8 cellular contexts compared by ENCODE assay signal in genomic region chr2:11344956-11345671, GRCh38. TPM values are rescaled to one million over a fixed set of nuclear protein-coding genes. Genes with fewer than 3 reads are reported as not detected.
DNase-seq lines count a peak whose midpoint lies in the region; ATAC-seq and TF ChIP-seq lines count a peak whose summit lies in the region.

No MANE protein-coding gene starts in this region.

- no peaks in the 10 kb centered on the region for H3K9me2 ChIP-seq in Loucy (replicated peaks; ENCODE audit: low read depth, low read length)

- intact Hi-C loops in activated CD8-positive, alpha-beta T cell treated with anti-CD3 and anti-CD28 coated beads for 36 hours (cut with micrococcal nuclease), result no loop called here

- peak overlapping the region; percentile 70 for H3K4me3 Mint-ChIP-seq in activated CD8-positive, alpha-beta T cell treated with anti-CD3 and anti-CD28 coated beads for 36 hours
- H3K4me3 Mint-ChIP-seq in nephron progenitor cell, result peak overlapping the region; percentile 84

- POLR2A ChIA-PET in activated CD8-positive, alpha-beta T cell treated with anti-CD3 and anti-CD28 coated beads for 36 hours (lab: Charles Lee), result interaction anchor here (1.2 to 1.3 kb wide), 2 partner anchors 19 to 23 kb away, joined by 3 read pairs; no protein-coding TSS in a partner anchor

- no peaks in the 10 kb centered on the region for H3K9me3 Mint-ChIP-seq in activated CD8-positive, alpha-beta T cell treated with anti-CD3 and anti-CD28 coated beads for 36 hours
- no peaks in the 10 kb centered on the region for H3K9me3 Mint-ChIP-seq in nephron progenitor cell

- H3K36me3 ChIP-seq in DND-41 (ENCODE audit: insufficient read depth, low read length) (no peaks in the 10 kb centered on the region; the same call in 1 of the 2 replicates), Loucy (ENCODE audit: insufficient read depth, low read length) (no peaks in the 10 kb centered on the region)

- no peak for DNase-seq in DND-41
- peak; percentile 31 for DNase-seq in activated CD8-positive, alpha-beta T cell treated with anti-CD3 and anti-CD28 coated beads for 36 hours
- DNase-seq in fibroblast of pulmonary artery (ENCODE audit: low read depth), result peak; percentile 89
- DNase-seq in nephron progenitor cell, result no peak
- DNase-seq in activated gamma-delta T cell treated with Interleukin-2 at 50 U/mL for 16 hours, result no peak
- no peak for DNase-seq in NCI-H2107 treated with DMSO at 0.1 percent for 48 hours (lab: John Stamatoyannopoulos, UW; ENCODE audit: unreplicated experiment)

- H3K4me1 ChIP-seq in DND-41 (ENCODE audit: insufficient read depth, low read length) (peaks cover 36% of the 10 kb centered on the region), Loucy (ENCODE audit: insufficient read depth, low read length, poor library complexity, severe bottlenecking) (peaks cover 24% of the 10 kb centered on the region)

- peak overlapping the region; percentile 55; the same call in 1 of the 2 replicates for H3K27ac ChIP-seq in DND-41 (ENCODE audit: low read length)

- peak overlapping the region; percentile 77 for H2AFZ ChIP-seq in DND-41 (ENCODE audit: low read depth, low read length)
- peak overlapping the region; percentile 79; the same call in 1 of the 2 replicates for H2AFZ ChIP-seq in Loucy (ENCODE audit: low read length)

- ATAC-seq in DND-41 (ENCODE audit: insufficient read depth, low read depth) (peak; percentile 55; the same call in 2 of the 3 replicates), GM21447 (IDR thresholded peaks at IDR 0.05; ENCODE audit: unreplicated experiment) (peak; percentile 2)
- peak; percentile 48 for ATAC-seq in activated CD8-positive, alpha-beta T cell treated with anti-CD3 and anti-CD28 coated beads for 36 hours

- no peaks in the 10 kb centered on the region for H3K36me3 Mint-ChIP-seq in activated CD8-positive, alpha-beta T cell treated with anti-CD3 and anti-CD28 coated beads for 36 hours (ENCODE audit: low read depth)
- H3K36me3 Mint-ChIP-seq in nephron progenitor cell (ENCODE audit: low read depth), result peaks cover under 1% of the 10 kb centered on the region

- H3K4me2 ChIP-seq in DND-41 (ENCODE audit: insufficient read depth, low read length) (peak overlapping the region; percentile 71), Loucy (ENCODE audit: low read depth, low read length, poor library complexity, severe bottlenecking) (peak overlapping the region; percentile 69)

- H3K9ac ChIP-seq in DND-41 (ENCODE audit: low read depth, low read length) (peak overlapping the region; percentile 90), Loucy (ENCODE audit: low read depth, low read length, poor library complexity, severe bottlenecking) (peak overlapping the region; percentile 69)

- H3K9me3 ChIP-seq in DND-41 (ENCODE audit: insufficient read depth, low read length, severe bottlenecking), result no peaks in the 10 kb centered on the region
- no peaks in the 10 kb centered on the region for H3K9me3 ChIP-seq in Loucy (ENCODE audit: insufficient read depth, low read depth, low read length)

- H3K4me3 ChIP-seq in DND-41 (ENCODE audit: low read depth in 1 of 2, low read length in 2 of 2), result peak overlapping the region; percentile 35 to 74; a peak in 3 of 4 replicates
- peak overlapping the region; percentile 87 for H3K4me3 ChIP-seq in Loucy (ENCODE audit: low read length, poor library complexity, severe bottlenecking)
- H3K4me3 ChIP-seq in fibroblast of pulmonary artery (replicated peaks; ENCODE audit: low read depth, low read length), result peak overlapping the region; percentile 87

- peak overlapping the region; percentile 44 for H3K27ac Mint-ChIP-seq in activated CD8-positive, alpha-beta T cell treated with anti-CD3 and anti-CD28 coated beads for 36 hours
- H3K27ac Mint-ChIP-seq in nephron progenitor cell, result peak overlapping the region; percentile 97

- H3K27me3 ChIP-seq in DND-41 (ENCODE audit: insufficient read depth, low read length, poor library complexity) (no peaks in the 10 kb centered on the region), Loucy (ENCODE audit: insufficient read depth, low read length, poor library complexity, severe bottlenecking) (peaks cover 5% of the 10 kb centered on the region)

- H3K4me1 Mint-ChIP-seq in activated CD8-positive, alpha-beta T cell treated with anti-CD3 and anti-CD28 coated beads for 36 hours (ENCODE audit: low read depth), result peaks cover 24% of the 10 kb centered on the region
- peaks cover 64% of the 10 kb centered on the region for H3K4me1 Mint-ChIP-seq in nephron progenitor cell

- peaks cover 17% of the 10 kb centered on the region for H3F3A ChIP-seq in Loucy (ENCODE audit: low read depth)

- CTCF ChIA-PET in activated CD8-positive, alpha-beta T cell treated with anti-CD3 and anti-CD28 coated beads for 36 hours (lab: Charles Lee), result interaction anchor here (0.6 to 2.0 kb wide), 4 partner anchors 73 to 212 kb away, joined by 3 to 5 read pairs (median 4); a partner anchor contains a TSS

- no peak for TF ChIP-seq CTCF in DND-41 (IDR thresholded peaks at IDR 0.05; ENCODE audit: borderline replicate concordance, extremely low read depth, low read length, poor library complexity, severe bottlenecking)
- no peak for TF ChIP-seq CTCF in Loucy (conservative IDR thresholded peaks at IDR 0.05; ENCODE audit: low read length)
- no peak for TF ChIP-seq CTCF in activated CD8-positive, alpha-beta T cell treated with anti-CD3 and anti-CD28 coated beads for 36 hours (IDR thresholded peaks at IDR 0.05)
- TF ChIP-seq CTCF in fibroblast of pulmonary artery (IDR thresholded peaks at IDR 0.05; ENCODE audit: low read length, missing control alignments), result no peak
- no peak for TF ChIP-seq CTCF in nephron progenitor cell (IDR thresholded peaks at IDR 0.05)

- no peaks in the 10 kb centered on the region for H3K27me3 Mint-ChIP-seq in activated CD8-positive, alpha-beta T cell treated with anti-CD3 and anti-CD28 coated beads for 36 hours
- no peaks in the 10 kb centered on the region for H3K27me3 Mint-ChIP-seq in nephron progenitor cell (ENCODE audit: low read depth, poor library complexity)

- H3K79me2 ChIP-seq in DND-41 (ENCODE audit: insufficient read depth, low read length), result peaks cover 41% of the 10 kb centered on the region
- H3K79me2 ChIP-seq in Loucy (ENCODE audit: insufficient read depth, low read length), result peaks cover 41% of the 10 kb centered on the region

- H4K20me1 ChIP-seq in DND-41 (ENCODE audit: insufficient read depth, low read length) (peaks cover 28% of the 10 kb centered on the region; the same call in 1 of the 2 replicates), Loucy (ENCODE audit: insufficient read depth, low read length, poor library complexity, severe bottlenecking) (peaks cover 37% of the 10 kb centered on the region)

RNA-seq across cellular contexts. Expression of gene ROCK2, which starts 0.7 kb away (rescaled TPM):
- total RNA-seq in activated CD8-positive, alpha-beta T cell treated with anti-CD3 and anti-CD28 coated beads for 36 hours, result 10 to 100 TPM; 12.7 to 13.9 TPM

Comparison
In these comparisons a context has a peak if more than half of its experiments do, and no peak if none do; other contexts are left out.
1. ATAC-seq: peak in every context shown above with its lines; median percentile 55 in DND-41; 48 in activated CD8-positive, alpha-beta T cell treated with anti-CD3 and anti-CD28 coated beads for 36 hours; 2 in GM21447.
2. DNase-seq: peak in activated CD8-positive, alpha-beta T cell treated with anti-CD3 and anti-CD28 coated beads for 36 hours (single experiment) and fibroblast of pulmonary artery (single experiment); none in DND-41 (single experiment), nephron progenitor cell (single experiment), activated gamma-delta T cell treated with Interleukin-2 at 50 U/mL for 16 hours (single experiment) and NCI-H2107 treated with DMSO at 0.1 percent for 48 hours (single experiment).
3. Peak in every context shown above with its lines, with median percentiles within 50 percentile points of each other: H3K4me3 ChIP-seq.